In the genomic region with DNA sequence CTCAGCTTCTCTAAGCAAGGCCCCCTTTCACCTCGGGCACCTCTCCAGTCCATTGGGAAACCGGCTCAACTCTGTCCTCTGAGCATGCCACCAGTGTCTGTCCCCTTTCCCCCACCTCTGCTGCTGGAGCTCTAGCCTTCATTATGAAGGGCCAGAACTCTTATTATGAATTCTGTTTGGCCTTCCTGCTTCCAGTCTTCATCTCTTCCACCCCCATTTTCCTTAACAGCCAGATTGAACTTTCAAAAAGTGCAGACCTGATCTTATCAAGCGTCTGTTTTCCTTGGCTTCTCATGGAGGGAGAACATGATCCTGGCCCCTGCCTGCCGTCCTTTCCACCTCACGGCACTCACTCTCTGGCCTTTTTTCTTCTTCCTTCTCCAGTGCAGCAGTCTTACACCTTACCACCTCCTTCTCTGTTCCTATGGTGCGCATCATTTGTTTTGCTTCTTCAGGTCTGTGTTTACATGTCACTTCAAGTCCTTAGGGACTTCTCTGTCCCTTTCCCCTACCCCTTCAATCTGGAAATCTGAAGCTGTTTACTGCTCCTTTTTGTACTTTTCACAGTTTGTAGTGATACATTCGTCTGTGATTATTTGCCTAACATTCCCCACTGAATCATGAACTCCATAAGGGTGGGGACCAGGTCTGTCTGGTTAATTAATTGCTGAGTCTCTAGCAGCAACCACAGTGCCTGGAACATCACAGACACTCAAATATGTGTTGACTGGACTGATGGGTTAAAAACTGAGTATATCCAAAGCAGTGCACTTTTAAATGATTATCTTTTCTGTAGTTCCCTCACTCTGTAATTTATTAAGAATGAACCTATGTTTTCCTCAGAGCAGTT, we compare ENCODE assay signal across 10 cellular contexts. TPM values are rescaled to one million over a fixed set of nuclear protein-coding genes. Genes with fewer than 3 reads are reported as not detected.
DNase-seq lines count a peak whose midpoint lies in the region; ATAC-seq and TF ChIP-seq lines count a peak whose summit lies in the region.
"Had no signal": no experiment of that assay in that cellular context is flagged by ENCODE, and none has a peak within 500 bp of the region (broad histone marks: within the 10 kb centered on the region; RNA-seq: fewer than 3 reads in every experiment).

No MANE protein-coding gene starts in this region.

- H3K27ac Mint-ChIP-seq in natural killer cell treated with Interleukin-12 subunit alpha and Interleukin-12 subunit beta and Interleukin-15 and Interleukin-18, amount 100 ng/mL, for 72 hours: peak overlapping the region; percentile 28 to 74
- peak overlapping the region in 1 of 2 donors; percentile 39 for H3K27ac Mint-ChIP-seq in natural killer cell
- peak overlapping the region in 1 of 3 experiments; percentile 45; a peak in 4 of 7 replicates for H3K27ac Mint-ChIP-seq in H9
- H3K27ac Mint-ChIP-seq in CD4-positive, alpha-beta T cell: no peak overlapping the region

- H3K36me3 Mint-ChIP-seq in natural killer cell treated with Interleukin-12 subunit alpha and Interleukin-12 subunit beta and Interleukin-15 and Interleukin-18, amount 100 ng/mL, for 72 hours: peaks cover 12% of the 10 kb centered on the region
- H3K36me3 Mint-ChIP-seq in natural killer cell (no peaks in the 10 kb centered on the region), H9 (ENCODE audit: insufficient read depth in 1 of 3, low read depth in 3 of 3) (peaks cover 0 to 4% (median 0%) of the 10 kb centered on the region in 3 experiments; a peak in 1 of 7 replicates)
- peaks cover 6% of the 10 kb centered on the region for H3K36me3 Mint-ChIP-seq in CD4-positive, alpha-beta T cell (ENCODE audit: low read depth)

- no peaks in the 10 kb centered on the region for H3K27me3 ChIP-seq in dorsolateral prefrontal cortex
- no peaks in the 10 kb centered on the region for H3K27me3 ChIP-seq in H9 (ENCODE audit: insufficient read depth, low read length)
- no peaks in the 10 kb centered on the region for H3K27me3 ChIP-seq in CD4-positive, alpha-beta T cell (ENCODE audit: control insufficient read depth, insufficient read depth, low read length)

- no peak overlapping the region for H3K18ac ChIP-seq in H9 (ENCODE audit: insufficient read length, low read depth, low read length)

- H3K9me3 Mint-ChIP-seq in natural killer cell treated with Interleukin-12 subunit alpha and Interleukin-12 subunit beta and Interleukin-15 and Interleukin-18, amount 100 ng/mL, for 72 hours: no peaks in the 10 kb centered on the region
- no peaks in the 10 kb centered on the region for H3K9me3 Mint-ChIP-seq in natural killer cell
- H3K9me3 Mint-ChIP-seq in H9: no peaks in the 10 kb centered on the region
- H3K9me3 Mint-ChIP-seq in CD4-positive, alpha-beta T cell: no peaks in the 10 kb centered on the region
- H3K9me3 Mint-ChIP-seq: CD8-positive, alpha-beta memory T cell had no signal

- no peak overlapping the region for H3K4me2 ChIP-seq in H9 (ENCODE audit: insufficient read depth, insufficient read length, low read length)

- H3K27ac ChIP-seq in dorsolateral prefrontal cortex: peak overlapping the region in 45 of 59 donors; percentile 0 to 75 (median 49)
- peak overlapping the region; percentile 82 for H3K27ac ChIP-seq in mesodermal cell (ENCODE audit: low read depth, low read length, severe bottlenecking)
- H3K27ac ChIP-seq in H9 (ENCODE audit: insufficient read length, low read depth, low read length): no peak overlapping the region
- H3K27ac ChIP-seq in CD4-positive, alpha-beta T cell (ENCODE audit: low read depth, low read length): no peak overlapping the region

- H3K4me3 Mint-ChIP-seq in natural killer cell treated with Interleukin-12 subunit alpha and Interleukin-12 subunit beta and Interleukin-15 and Interleukin-18, amount 100 ng/mL, for 72 hours: peak overlapping the region; percentile 37
- H3K4me3 Mint-ChIP-seq in natural killer cell (no peak overlapping the region), H9 (no peak overlapping the region)
- no peak overlapping the region for H3K4me3 Mint-ChIP-seq in CD4-positive, alpha-beta T cell

- no peak overlapping the region for H3K4ac ChIP-seq in H9 (ENCODE audit: low read depth, low read length)

- intact Hi-C loops in natural killer cell (cut with micrococcal nuclease) (no loop called here), dorsolateral prefrontal cortex (cut with DNase I) (loop anchor here in 1 of 2 donors (10.0 kb wide), 1 partner anchor 60 kb away; a partner anchor contains a TSS)
- intact Hi-C loops in CD4-positive, alpha-beta T cell (cut with DNase I, micrococcal nuclease): no loop called here

- no peak overlapping the region for H3K14ac ChIP-seq in H9 (ENCODE audit: insufficient read depth, low read length)

- CTCF ChIA-PET in CD4-positive, alpha-beta T cell (lab: Charles Lee): no interaction called here

- no peak overlapping the region for H2BK15ac ChIP-seq in H9 (ENCODE audit: low read depth, low read length)

- H3K79me1 ChIP-seq in H9 (ENCODE audit: insufficient read depth, low read depth, low read length, poor library complexity, severe bottlenecking): no peaks in the 10 kb centered on the region

- H3K4me3 ChIP-seq in dorsolateral prefrontal cortex (no peak overlapping the region), mesodermal cell (ENCODE audit: extremely low read depth, insufficient read depth, low read length, poor library complexity, severe bottlenecking) (no peak overlapping the region)

- POLR2A ChIA-PET in CD4-positive, alpha-beta T cell (lab: Charles Lee): no interaction called here

- H3K36me3 ChIP-seq in mesodermal cell (ENCODE audit: control insufficient read depth, insufficient read depth, low read length): peaks cover under 1% of the 10 kb centered on the region

- H3K4me1 ChIP-seq in mesodermal cell (ENCODE audit: control insufficient read depth, insufficient read depth, low read length, poor library complexity, severe bottlenecking): peaks cover 44% of the 10 kb centered on the region
- no peaks in the 10 kb centered on the region for H3K4me1 ChIP-seq in H9 (ENCODE audit: insufficient read depth, low read length)

- TF ChIP-seq CTCF in natural killer cell (IDR thresholded peaks at IDR 0.05): no peak
- TF ChIP-seq CTCF in dorsolateral prefrontal cortex (IDR thresholded peaks at IDR 0.05 in 54 of 56, conservative IDR thresholded peaks at IDR 0.05 in 2 of 56; ENCODE audit: low read depth in 1 of 56, partially characterized antibody in 56 of 56): no peak
- no peak for TF ChIP-seq CTCF in H9 (conservative IDR thresholded peaks at IDR 0.05)
- no peak for TF ChIP-seq CTCF in CD4-positive, alpha-beta T cell (IDR thresholded peaks at IDR 0.05)

- no peaks in the 10 kb centered on the region for H3K79me2 ChIP-seq in H9 (ENCODE audit: insufficient read depth, low read length)

- no peak for DNase-seq in natural killer cell treated with Interleukin-12 subunit alpha and Interleukin-12 subunit beta and Interleukin-15 and Interleukin-18, amount 100 ng/mL, for 72 hours (ENCODE audit: low spot score)
- DNase-seq in natural killer cell (no peak), dorsolateral prefrontal cortex (no peak), GOT3 (lab: John Stamatoyannopoulos, UW) (no peak), H9 (no peak)
- DNase-seq in CD4-positive, alpha-beta T cell: no peak
- DNase-seq: activated effector memory CD4-positive, alpha-beta T cell treated with anti-CD3 and anti-CD28 coated beads, Interleukin-2, amount 50 U/mL, for 16 hours; CD8-positive, alpha-beta memory T cell had no signal

- H3K4me1 Mint-ChIP-seq in natural killer cell treated with Interleukin-12 subunit alpha and Interleukin-12 subunit beta and Interleukin-15 and Interleukin-18, amount 100 ng/mL, for 72 hours (ENCODE audit: low read depth in 2 of 2): peaks cover 43 to 60% of the 10 kb centered on the region in 2 donors
- H3K4me1 Mint-ChIP-seq in natural killer cell: peaks cover 21 to 49% of the 10 kb centered on the region in 2 donors
- peaks cover 4 to 11% of the 10 kb centered on the region in 2 experiments; a peak in 3 of 4 replicates for H3K4me1 Mint-ChIP-seq in H9
- H3K4me1 Mint-ChIP-seq in CD4-positive, alpha-beta T cell (ENCODE audit: low read depth): peaks cover 48% of the 10 kb centered on the region

- no peak overlapping the region for H3T11ph ChIP-seq in H9 (ENCODE audit: low read length)

- no peak overlapping the region for H4K91ac ChIP-seq in H9 (ENCODE audit: insufficient read length, low read depth, low read length)

- H3K27me3 Mint-ChIP-seq in natural killer cell treated with Interleukin-12 subunit alpha and Interleukin-12 subunit beta and Interleukin-15 and Interleukin-18, amount 100 ng/mL, for 72 hours: peaks cover 0 to 3% of the 10 kb centered on the region in 2 donors
- no peaks in the 10 kb centered on the region for H3K27me3 Mint-ChIP-seq in natural killer cell (ENCODE audit: low read depth in 2 of 2)
- H3K27me3 Mint-ChIP-seq in H9 (ENCODE audit: low read depth): no peaks in the 10 kb centered on the region
- H3K27me3 Mint-ChIP-seq in CD4-positive, alpha-beta T cell: no peaks in the 10 kb centered on the region
- H3K27me3 Mint-ChIP-seq: CD8-positive, alpha-beta memory T cell had no signal

- H4K20me1 ChIP-seq in H9 (ENCODE audit: control insufficient read depth, insufficient read depth, insufficient read length): no peaks in the 10 kb centered on the region

- H3K9me3 ChIP-seq in mesodermal cell (ENCODE audit: control insufficient read depth, low read length) (no peaks in the 10 kb centered on the region), H9 (ENCODE audit: control insufficient read depth, low read depth, low read length) (no peaks in the 10 kb centered on the region)
- H3K9me3 ChIP-seq in CD4-positive, alpha-beta T cell (ENCODE audit: control insufficient read depth, low read length): no peaks in the 10 kb centered on the region

- H4K8ac ChIP-seq in H9 (replicated peaks; ENCODE audit: insufficient read length, low read depth, low read length): no peak overlapping the region

- H3K23ac ChIP-seq in H9 (ENCODE audit: insufficient read length, low read depth, low read length): no peak overlapping the region

- no peak overlapping the region for H2BK12ac ChIP-seq in H9 (ENCODE audit: insufficient read length, low read depth, low read length)

- H3K9ac ChIP-seq in H9 (ENCODE audit: extremely low read depth, insufficient read length, low read length): no peak overlapping the region

- H4K5ac ChIP-seq in H9 (ENCODE audit: insufficient read length, low read depth, low read length): no peak overlapping the region

- no peak overlapping the region for H2BK20ac ChIP-seq in H9 (ENCODE audit: low read depth, low read length, poor library complexity, severe bottlenecking)

- no peak overlapping the region for H3K56ac ChIP-seq in H9 (ENCODE audit: insufficient read length, low read depth, low read length)

- no peak overlapping the region for H2BK5ac ChIP-seq in H9 (ENCODE audit: insufficient read length, low read length)

- H2BK120ac ChIP-seq in H9 (ENCODE audit: low read depth, low read length, poor library complexity, severe bottlenecking): no peak overlapping the region

- WGBS in mesodermal cell (ENCODE audit: insufficient coverage in 2 of 2), 2 experiments: 73 to 77% methylated on average over 6 of the region's 7 CpGs
- WGBS in H9 (ENCODE audit: extremely low coverage, insufficient read length, low lambda C conversion rate): no CpG with 5 or more reads among the region's 7 CpGs

- H3K23me2 ChIP-seq in H9 (ENCODE audit: insufficient read length, low read depth, low read length, poor library complexity, severe bottlenecking): no peaks in the 10 kb centered on the region

- no peak overlapping the region for H2AK5ac ChIP-seq in H9 (ENCODE audit: insufficient read length, low read length)

- H2AFZ ChIP-seq in H9 (ENCODE audit: low read length): no peak overlapping the region

- ATAC-seq in natural killer cell treated with Interleukin-12 subunit alpha and Interleukin-12 subunit beta and Interleukin-15 and Interleukin-18, amount 100 ng/mL, for 72 hours: no peak
- ATAC-seq in natural killer cell (no peak), GM21447 (IDR thresholded peaks at IDR 0.05; ENCODE audit: unreplicated experiment) (no peak)
- ATAC-seq in CD4-positive, alpha-beta T cell (ENCODE audit: poor library complexity): no peak

RNA-seq across cellular contexts. Expression of a gene that starts 55.8 kb away (rescaled TPM):
- 10 to 100 TPM; 17.5 to 35.6 TPM for total RNA-seq in natural killer cell treated with Interleukin-12 subunit alpha and Interleukin-12 subunit beta and Interleukin-15 and Interleukin-18, amount 100 ng/mL, for 72 hours
- total RNA-seq in natural killer cell (10 to 100 TPM; 19.4 to 22.6 (median 21.8) TPM), dorsolateral prefrontal cortex (10 to 100 TPM; 38.5 to 72.7 (median 57.8) TPM), H9 (2021) (9.6 and 11.4 TPM in 2 replicates)
- 15.5 TPM for polyA plus RNA-seq in mesodermal cell (2013, experiment 1 of 2)
- polyA plus RNA-seq in mesodermal cell (2013, experiment 2 of 2): 19.4 TPM
- total RNA-seq in CD4-positive, alpha-beta T cell: 1 to 10 TPM; 7.5 to 7.7 TPM

Comparison
In these comparisons a context has a peak if more than half of its experiments do, and no peak if none do; other contexts are left out.
1. H3K27ac ChIP-seq: peak in dorsolateral prefrontal cortex (45 of 59) and mesodermal cell (single experiment); none in H9 (single experiment) and CD4-positive, alpha-beta T cell (single experiment).